19 cellular contexts compared by ENCODE assay signal in genomic region chrX:24879679-24880078, GRCh38.
"Had no signal": no experiment of that assay in that cellular context is flagged by ENCODE, and none has a peak within 500 bp of the region (broad histone marks: within the 10 kb centered on the region; RNA-seq: fewer than 3 reads in every experiment).

No MANE protein-coding gene starts in this region.

- H3K36me3 ChIP-seq: colonic mucosa, ovary, prostate gland, right lobe of liver, tibial nerve had no signal

- H3K9me3 Mint-ChIP-seq: natural killer cell treated with Interleukin-12 subunit alpha and Interleukin-12 subunit beta and Interleukin-15 and Interleukin-18, amount 100 ng/mL, for 72 hours; stimulated activated memory B cell treated with anti-CD40 and anti-IgM and Interleukin-4, amounts not matched to agents 10 μg/mL and 1 μg/mL and 100 μg/mL, for 72 hours; stimulated activated naive CD8-positive, alpha-beta T cell treated with anti-CD3 and anti-CD28 coated beads, Interleukin-15, Interleukin-2, amounts not matched to agents 100 ng/mL and 50 ng/mL, for 24 hours had no signal

- H3K9me3 ChIP-seq: colonic mucosa, ovary, prostate gland, right lobe of liver, testis, tibial nerve had no signal

- H3K27ac Mint-ChIP-seq: natural killer cell treated with Interleukin-12 subunit alpha and Interleukin-12 subunit beta and Interleukin-15 and Interleukin-18, amount 100 ng/mL, for 72 hours; stimulated activated memory B cell treated with anti-CD40 and anti-IgM and Interleukin-4, amounts not matched to agents 10 μg/mL and 1 μg/mL and 100 μg/mL, for 72 hours; stimulated activated naive CD8-positive, alpha-beta T cell treated with anti-CD3 and anti-CD28 coated beads, Interleukin-15, Interleukin-2, amounts not matched to agents 100 ng/mL and 50 ng/mL, for 24 hours had no signal

- H3K4me3 ChIP-seq: colonic mucosa, lung, ovary, prostate gland, right lobe of liver, testis, tibial nerve had no signal

- H3K4me1 ChIP-seq: colonic mucosa, foreskin keratinocyte, prostate gland, right lobe of liver, testis, tibial nerve had no signal

- H3K4me3 Mint-ChIP-seq: natural killer cell treated with Interleukin-12 subunit alpha and Interleukin-12 subunit beta and Interleukin-15 and Interleukin-18, amount 100 ng/mL, for 72 hours; stimulated activated memory B cell treated with anti-CD40 and anti-IgM and Interleukin-4, amounts not matched to agents 10 μg/mL and 1 μg/mL and 100 μg/mL, for 72 hours; stimulated activated naive CD8-positive, alpha-beta T cell treated with anti-CD3 and anti-CD28 coated beads, Interleukin-15, Interleukin-2, amounts not matched to agents 100 ng/mL and 50 ng/mL, for 24 hours had no signal

- H3K36me3 Mint-ChIP-seq: natural killer cell treated with Interleukin-12 subunit alpha and Interleukin-12 subunit beta and Interleukin-15 and Interleukin-18, amount 100 ng/mL, for 72 hours had no signal

- H3K27me3 Mint-ChIP-seq: natural killer cell treated with Interleukin-12 subunit alpha and Interleukin-12 subunit beta and Interleukin-15 and Interleukin-18, amount 100 ng/mL, for 72 hours; stimulated activated memory B cell treated with anti-CD40 and anti-IgM and Interleukin-4, amounts not matched to agents 10 μg/mL and 1 μg/mL and 100 μg/mL, for 72 hours; stimulated activated naive CD8-positive, alpha-beta T cell treated with anti-CD3 and anti-CD28 coated beads, Interleukin-15, Interleukin-2, amounts not matched to agents 100 ng/mL and 50 ng/mL, for 24 hours had no signal

- DNase-seq: cerebellar nuclear complex; colonic mucosa; dermis blood vessel endothelial cell; erythroblast; foreskin keratinocyte; left colon; left ventricle myocardium superior; mesenchymal stem cell; midbrain; ovary; right lobe of liver; stimulated activated CD4-positive, alpha-beta T cell treated with anti-CD3 and anti-CD28 coated beads, Interleukin-4, amount 100 ng/mL, for 1 hour; testis had no signal

- H3K27ac ChIP-seq: colonic mucosa, foreskin keratinocyte, prostate gland, right lobe of liver, testis, tibial nerve had no signal

- H3K27me3 ChIP-seq: colonic mucosa, foreskin keratinocyte, ovary, right lobe of liver, testis had no signal

- H3K4me1 Mint-ChIP-seq: stimulated activated memory B cell treated with anti-CD40 and anti-IgM and Interleukin-4, amounts not matched to agents 10 μg/mL and 1 μg/mL and 100 μg/mL, for 72 hours had no signal
